8 cellular contexts compared by ENCODE assay signal in the genomic region with DNA sequence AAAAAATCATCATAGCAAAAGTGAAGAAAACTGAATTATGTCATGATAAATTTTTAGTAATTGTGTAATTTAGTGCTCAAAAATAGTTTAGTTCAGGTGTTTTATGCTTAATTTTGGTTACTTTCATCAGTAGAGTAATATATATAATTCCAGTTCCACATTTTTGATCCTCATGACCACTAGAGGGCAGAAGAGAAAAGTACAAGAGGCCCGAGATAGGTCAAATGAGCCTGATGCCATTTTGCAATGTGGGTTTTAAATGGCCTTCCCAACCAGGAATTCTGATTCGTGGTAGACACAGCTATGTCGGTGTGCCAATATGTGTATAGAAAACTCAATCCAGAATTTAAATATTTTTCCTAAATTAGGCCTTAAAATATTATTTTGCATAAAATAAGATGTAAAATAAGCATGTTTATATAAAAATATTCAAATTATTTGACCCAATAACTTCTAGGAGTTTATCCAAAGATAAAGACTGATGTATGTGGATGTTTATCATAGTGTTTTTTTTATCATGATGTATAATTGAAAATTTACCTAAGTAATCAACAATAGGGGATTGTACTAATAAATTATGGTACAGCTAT.
DNase-seq lines count a peak whose midpoint lies in the region; ATAC-seq and TF ChIP-seq lines count a peak whose summit lies in the region.

No MANE protein-coding gene starts in this region.

- in situ Hi-C loops in GM23248 (cut with MboI) = no loop called here

- no peak for ATAC-seq in activated CD8-positive, alpha-beta T cell treated with anti-CD3 and anti-CD28 coated beads for 36 hours
- ATAC-seq in Right ventricle myocardium superior (ENCODE audit: poor library complexity) (peak; percentile 67), HG02642 (IDR thresholded peaks at IDR 0.05; ENCODE audit: poor library complexity, unreplicated experiment) (no peak)

- no peaks in the 10 kb centered on the region for H3K9me3 Mint-ChIP-seq in activated CD8-positive, alpha-beta T cell treated with anti-CD3 and anti-CD28 coated beads for 36 hours

- no peaks in the 10 kb centered on the region for H3K36me3 ChIP-seq in GM23248 (ENCODE audit: low read depth)

- intact Hi-C loops in activated CD8-positive, alpha-beta T cell treated with anti-CD3 and anti-CD28 coated beads for 36 hours (cut with micrococcal nuclease) = loop anchor here (2.0 to 5.0 kb wide), 2 partner anchors 164 to 201 kb away; no protein-coding TSS in a partner anchor
- intact Hi-C loops in Right ventricle myocardium superior (cut with DNase I) = loop anchor here (5.0 kb wide), 1 partner anchor 201 kb away; no protein-coding TSS in a partner anchor

- H3K9me2 ChIP-seq in GM23248 (ENCODE audit: insufficient read depth) = no peaks in the 10 kb centered on the region

- H3K9me3 ChIP-seq in GM23248 (ENCODE audit: low read depth) = no peaks in the 10 kb centered on the region

- no peaks in the 10 kb centered on the region for H3K27me3 Mint-ChIP-seq in activated CD8-positive, alpha-beta T cell treated with anti-CD3 and anti-CD28 coated beads for 36 hours

- no peaks in the 10 kb centered on the region for H3F3A ChIP-seq in GM23248 (ENCODE audit: insufficient read depth)

- peak; percentile 91 for TF ChIP-seq CTCF in activated CD8-positive, alpha-beta T cell treated with anti-CD3 and anti-CD28 coated beads for 36 hours (IDR thresholded peaks at IDR 0.05)

- POLR2A ChIA-PET in activated CD8-positive, alpha-beta T cell treated with anti-CD3 and anti-CD28 coated beads for 36 hours (lab: Charles Lee) = no interaction called here

- H3K27ac Mint-ChIP-seq in activated CD8-positive, alpha-beta T cell treated with anti-CD3 and anti-CD28 coated beads for 36 hours = no peak overlapping the region

- CTCF ChIA-PET in activated CD8-positive, alpha-beta T cell treated with anti-CD3 and anti-CD28 coated beads for 36 hours (lab: Charles Lee) = interaction anchor here (0.6 to 3.4 kb wide), 19 partner anchors 8 to 679 kb away, joined by 3 to 33 read pairs (median 3); a partner anchor contains a TSS

- H4K20me1 ChIP-seq in GM23248 (ENCODE audit: insufficient read depth) = no peaks in the 10 kb centered on the region

- 2% methylated on average over 3 of the region's 3 CpGs for WGBS in GM23248 (ENCODE audit: low coverage in 1 of 2, low lambda C conversion rate in 2 of 2, missing lambda C conversion rate in 2 of 2), 2 experiments

- no peak overlapping the region for H3K27ac ChIP-seq in GM23248

- no peak overlapping the region for H3K4me3 ChIP-seq in GM23248

- no peaks in the 10 kb centered on the region for H3K36me3 Mint-ChIP-seq in activated CD8-positive, alpha-beta T cell treated with anti-CD3 and anti-CD28 coated beads for 36 hours (ENCODE audit: low read depth)

- H3K4me2 ChIP-seq in GM23248 (ENCODE audit: unreplicated experiment) = no peak overlapping the region

- no peaks in the 10 kb centered on the region for H3K27me3 ChIP-seq in GM23248 (replicated peaks; ENCODE audit: insufficient read depth)

- no peaks in the 10 kb centered on the region for H3K79me2 ChIP-seq in GM23248 (ENCODE audit: insufficient read depth)

- no peaks in the 10 kb centered on the region for H3K4me1 ChIP-seq in GM23248 (ENCODE audit: insufficient read depth)

- H3K4me3 Mint-ChIP-seq in activated CD8-positive, alpha-beta T cell treated with anti-CD3 and anti-CD28 coated beads for 36 hours = no peak overlapping the region

- no peaks in the 10 kb centered on the region for H3K4me1 Mint-ChIP-seq in activated CD8-positive, alpha-beta T cell treated with anti-CD3 and anti-CD28 coated beads for 36 hours (ENCODE audit: low read depth)

- peak; percentile 62 for DNase-seq in D341Med (ENCODE audit: low spot score)
- DNase-seq in GM23248 = peak; percentile 83
- peak; percentile 67 for DNase-seq in NCI-H2171 treated with DMSO at 0.1 percent for 48 hours (lab: John Stamatoyannopoulos, UW)
- DNase-seq in activated CD8-positive, alpha-beta T cell treated with anti-CD3 and anti-CD28 coated beads for 36 hours = peak; percentile 14
- no peak for DNase-seq in Right ventricle myocardium superior
- DNase-seq in renal cortical epithelial cell (ENCODE audit: low read depth) = peak; percentile 72
- no peak for DNase-seq in stimulated activated CD4-positive, alpha-beta T cell treated with anti-CD3 and anti-CD28 coated beads, Interleukin-2, amount 100 ng/mL, for 24 hours

- no peak overlapping the region for H3K9ac ChIP-seq in GM23248

- H2AFZ ChIP-seq in GM23248 = no peak overlapping the region

Comparison
In these comparisons a context has a peak if more than half of its experiments do, and no peak if none do; other contexts are left out.
1. DNase-seq: peak in D341Med (single experiment), GM23248 (single experiment), NCI-H2171 treated with DMSO at 0.1 percent for 48 hours (single experiment), activated CD8-positive, alpha-beta T cell treated with anti-CD3 and anti-CD28 coated beads for 36 hours (single experiment) and renal cortical epithelial cell (single experiment); none in Right ventricle myocardium superior (single experiment) and stimulated activated CD4-positive, alpha-beta T cell treated with anti-CD3 and anti-CD28 coated beads, Interleukin-2, amount 100 ng/mL, for 24 hours (0 of 2).